ENCODE assay signal across 10 cellular contexts in the genomic region with DNA sequence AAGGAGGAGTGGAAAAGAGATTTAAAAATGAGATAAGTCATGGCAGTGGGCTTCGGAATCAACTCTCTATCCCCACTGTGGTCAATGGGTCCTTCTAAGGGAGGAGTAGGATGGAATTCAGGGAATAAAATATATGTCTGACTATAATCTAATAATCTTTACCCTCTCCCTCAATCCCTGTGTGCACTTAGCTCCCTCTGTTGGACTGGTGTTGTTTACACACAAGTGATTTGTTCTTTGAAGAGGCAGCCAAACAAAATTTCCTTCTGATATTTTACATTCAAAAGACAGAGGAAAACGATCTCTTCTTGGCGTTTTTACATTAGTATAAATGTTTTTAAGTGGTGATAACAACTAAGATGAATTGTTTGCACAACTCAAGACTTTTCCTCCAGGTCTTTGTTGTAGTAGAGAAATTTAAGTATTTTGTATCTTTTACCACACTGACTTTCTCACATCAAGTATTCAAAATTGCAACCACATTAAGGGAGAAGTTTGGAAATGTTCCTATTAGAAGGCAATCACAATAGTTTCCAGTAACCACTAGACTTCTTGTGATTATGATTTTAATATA.
A peak's percentile ranks its signal among the peaks of the same experiment; 100 is the strongest.
DNase-seq lines count a peak whose midpoint lies in the region; ATAC-seq and TF ChIP-seq lines count a peak whose summit lies in the region.
"Had no signal": no experiment of that assay in that cellular context is flagged by ENCODE, and none has a peak within 500 bp of the region (broad histone marks: within the 10 kb centered on the region; RNA-seq: fewer than 3 reads in every experiment).

No MANE protein-coding gene starts in this region.

- H3K79me2 ChIP-seq in GM23338 (replicated peaks; ENCODE audit: insufficient read depth): no peaks in the 10 kb centered on the region

- H3K27ac ChIP-seq in A673 (ENCODE audit: low read depth, low read length, poor library complexity, severe bottlenecking) (no peak overlapping the region), GM23338 (ENCODE audit: low read depth) (no peak overlapping the region), Peyer's patch (no peak overlapping the region)
- H3K27ac ChIP-seq: thoracic aorta had no signal

- H4K20me1 ChIP-seq in GM23338 (replicated peaks; ENCODE audit: insufficient read depth): no peaks in the 10 kb centered on the region

- peaks cover 27% of the 10 kb centered on the region for H3K9me3 Mint-ChIP-seq in GM23338

- H3K4me1 Mint-ChIP-seq in GM23338: no peaks in the 10 kb centered on the region

- H3K4me2 ChIP-seq in GM23338: no peak overlapping the region

- no peak overlapping the region for H2AFZ ChIP-seq in GM23338

- DNase-seq in A673 (ENCODE audit: low spot score) (peak; percentile 69), GM23338 (ENCODE audit: low spot score) (peak; percentile 64), Peyer's patch (no peak), foreskin fibroblast (peak; percentile 40 to 73), hippocampal formation (lab: John Stamatoyannopoulos, UW) (no peak), GF-D8 (lab: John Stamatoyannopoulos, UW) (no peak)

- H3K27me3 ChIP-seq in A673 (replicated peaks; ENCODE audit: insufficient read depth, low read depth, low read length, poor library complexity): no peaks in the 10 kb centered on the region
- no peaks in the 10 kb centered on the region for H3K27me3 ChIP-seq in GM23338 (ENCODE audit: insufficient read depth)
- no peaks in the 10 kb centered on the region for H3K27me3 ChIP-seq in Peyer's patch

- no peaks in the 10 kb centered on the region for H3K27me3 Mint-ChIP-seq in GM23338 (ENCODE audit: insufficient read depth, low read depth, poor library complexity)
- H3K27me3 Mint-ChIP-seq: dendritic cell treated with granulocyte-macrophage colony-stimulating factor and Interleukin-4, amounts not matched to agents 40 ng/mL and 50 ng/mL, for 4 days had no signal

- no peak for TF ChIP-seq POLR2A in Peyer's patch (IDR thresholded peaks at IDR 0.05)

- H3K9me2 ChIP-seq in GM23338 (ENCODE audit: insufficient read depth): no peaks in the 10 kb centered on the region

- POLR2A ChIA-PET in A673 (lab: Charles Lee; ENCODE audit: low non-redundant PET): no interaction called here

- intact Hi-C loops in A673 (cut with micrococcal nuclease; ENCODE audit: unreplicated experiment): loop anchor here (1.0 to 10.0 kb wide), 4 partner anchors 296 to 623 kb away; no protein-coding TSS in a partner anchor

- TF ChIP-seq CTCF in A673 (conservative IDR thresholded peaks at IDR 0.05; ENCODE audit: low read depth, low read length) (peak; percentile 71), GM23338 (conservative IDR thresholded peaks at IDR 0.05; ENCODE audit: low read depth in 2 of 2) (peak; percentile 74 to 81), Peyer's patch (IDR thresholded peaks at IDR 0.05) (peak in 4 of 6 experiments; percentile 40 to 71 (median 68)), foreskin fibroblast (IDR thresholded peaks at IDR 0.05; ENCODE audit: low read depth, low read length) (peak; percentile 59)

- H3K27ac Mint-ChIP-seq in GM23338: no peak overlapping the region
- H3K27ac Mint-ChIP-seq: dendritic cell treated with granulocyte-macrophage colony-stimulating factor and Interleukin-4, amounts not matched to agents 40 ng/mL and 50 ng/mL, for 4 days had no signal

- H3K4me3 Mint-ChIP-seq in GM23338: no peak overlapping the region
- H3K4me3 Mint-ChIP-seq: dendritic cell treated with granulocyte-macrophage colony-stimulating factor and Interleukin-4, amounts not matched to agents 40 ng/mL and 50 ng/mL, for 4 days had no signal

- CTCF ChIA-PET in A673 (lab: Charles Lee): interaction anchor here (0.6 to 0.8 kb wide), 2 partner anchors 78 to 297 kb away, joined by 3 to 4 read pairs; no protein-coding TSS in a partner anchor

- H3K9me3 ChIP-seq in A673 (ENCODE audit: low read depth, low read length, poor library complexity, severe bottlenecking) (peaks cover 8% of the 10 kb centered on the region), Peyer's patch (peaks cover 0 to 7% (median 0%) of the 10 kb centered on the region in 4 donors)
- H3K9me3 ChIP-seq: thoracic aorta had no signal

- H3K4me3 ChIP-seq in A673 (ENCODE audit: low read depth, low read length, poor library complexity, severe bottlenecking) (no peak overlapping the region), GM23338 (no peak overlapping the region), Peyer's patch (no peak overlapping the region), foreskin fibroblast (ENCODE audit: low read depth in 1 of 2, low read length in 2 of 2) (no peak overlapping the region)
- H3K4me3 ChIP-seq: thoracic aorta had no signal

- H3K36me3 Mint-ChIP-seq in GM23338 (ENCODE audit: low read depth): peaks cover 20% of the 10 kb centered on the region

- H3K36me3 ChIP-seq in A673 (ENCODE audit: insufficient read depth, low read length, poor library complexity, severe bottlenecking) (no peaks in the 10 kb centered on the region), GM23338 (ENCODE audit: insufficient read depth) (no peaks in the 10 kb centered on the region), Peyer's patch (no peaks in the 10 kb centered on the region)
- H3K36me3 ChIP-seq: thoracic aorta had no signal

- no TSS peak for BruUV-seq in A673 (replicated peaks; lab: Mats Ljungman, UMichigan)

- ATAC-seq in GM23338: no peak
- no peak for ATAC-seq in HG02938 (IDR thresholded peaks at IDR 0.05; ENCODE audit: unreplicated experiment)
- no peak for ATAC-seq in GM18909 (IDR thresholded peaks at IDR 0.05; ENCODE audit: poor library complexity, unreplicated experiment)

- no peaks in the 10 kb centered on the region for H3F3A ChIP-seq in GM23338 (replicated peaks; ENCODE audit: low read depth)

- H3K4me1 ChIP-seq in A673 (ENCODE audit: insufficient read depth, low read length, poor library complexity, severe bottlenecking) (no peaks in the 10 kb centered on the region), GM23338 (ENCODE audit: insufficient read depth) (no peaks in the 10 kb centered on the region), Peyer's patch (no peaks in the 10 kb centered on the region)

TF ChIP-seq in GM23338, 12 proteins besides CTCF, POLR2A, EP300 and RAD21:
- TF ChIP-seq, protein P1, sequence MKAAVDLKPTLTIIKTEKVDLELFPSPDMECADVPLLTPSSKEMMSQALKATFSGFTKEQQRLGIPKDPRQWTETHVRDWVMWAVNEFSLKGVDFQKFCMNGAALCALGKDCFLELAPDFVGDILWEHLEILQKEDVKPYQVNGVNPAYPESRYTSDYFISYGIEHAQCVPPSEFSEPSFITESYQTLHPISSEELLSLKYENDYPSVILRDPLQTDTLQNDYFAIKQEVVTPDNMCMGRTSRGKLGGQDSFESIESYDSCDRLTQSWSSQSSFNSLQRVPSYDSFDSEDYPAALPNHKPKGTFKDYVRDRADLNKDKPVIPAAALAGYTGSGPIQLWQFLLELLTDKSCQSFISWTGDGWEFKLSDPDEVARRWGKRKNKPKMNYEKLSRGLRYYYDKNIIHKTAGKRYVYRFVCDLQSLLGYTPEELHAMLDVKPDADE (IDR thresholded peaks at IDR 0.05): no peak
- TF ChIP-seq ZNF331 (CRISPR knock-in tag; IDR thresholded peaks at IDR 0.05; ENCODE audit: low read depth) (no peak), STAT1 (IDR thresholded peaks at IDR 0.05; ENCODE audit: unreplicated experiment) (no peak), ZNF114 (CRISPR knock-in tag; IDR thresholded peaks at IDR 0.05) (no peak)

Comparison
In these comparisons a context has a peak if more than half of its experiments do, and no peak if none do; other contexts are left out.
1. DNase-seq: peak in A673 (single experiment), GM23338 (single experiment) and foreskin fibroblast (2 of 2); none in Peyer's patch (0 of 3), hippocampal formation (0 of 2) and GF-D8 (single experiment).
2. Peak in every context shown above with its lines, with median percentiles within 50 percentile points of each other: CTCF ChIP-seq.